ENCODE assay signal across 15 cellular contexts in genomic region chr3:112686360-112686759, GRCh38. TPM values are rescaled to one million over a fixed set of nuclear protein-coding genes. Genes with fewer than 3 reads are reported as not detected.
"Had no signal": no experiment of that assay in that cellular context is flagged by ENCODE, and none has a peak within 500 bp of the region (broad histone marks: within the 10 kb centered on the region; RNA-seq: fewer than 3 reads in every experiment).

No MANE protein-coding gene starts in this region.

- H3K9me3 Mint-ChIP-seq: activated CD4-positive, alpha-beta memory T cell treated with anti-CD3 and anti-CD28 coated beads for 36 hours had no signal

- H3K27me3 ChIP-seq: cardiac muscle cell, tibial artery had no signal

- H3K27ac Mint-ChIP-seq: activated CD4-positive, alpha-beta memory T cell treated with anti-CD3 and anti-CD28 coated beads for 36 hours; activated CD8-positive, alpha-beta memory T cell treated with anti-CD3 and anti-CD28 coated beads, Interleukin-2, amount 10 ng/mL, durations not matched to agents 7 days and 5 days had no signal

- ATAC-seq: activated CD8-positive, alpha-beta memory T cell treated with anti-CD3 and anti-CD28 coated beads, Interleukin-2, amount 10 ng/mL, durations not matched to agents 7 days and 5 days; heart right ventricle; left colon had no signal

- H3K27ac ChIP-seq: cardiac muscle cell, heart right ventricle, tibial artery had no signal

- H3K36me3 Mint-ChIP-seq: activated CD4-positive, alpha-beta memory T cell treated with anti-CD3 and anti-CD28 coated beads for 36 hours had no signal

- H3K4me3 Mint-ChIP-seq: activated CD4-positive, alpha-beta memory T cell treated with anti-CD3 and anti-CD28 coated beads for 36 hours; activated CD8-positive, alpha-beta memory T cell treated with anti-CD3 and anti-CD28 coated beads, Interleukin-2, amount 10 ng/mL, durations not matched to agents 7 days and 5 days; neural crest cell had no signal

- DNase-seq: activated CD4-positive, alpha-beta memory T cell treated with anti-CD3 and anti-CD28 coated beads for 36 hours; activated CD4-positive, alpha-beta T cell treated with anti-CD3 and anti-CD28 coated beads for 1 hour; activated CD8-positive, alpha-beta memory T cell treated with anti-CD3 and anti-CD28 coated beads, Interleukin-2, amount 10 ng/mL, durations not matched to agents 7 days and 5 days; activated naive CD4-positive, alpha-beta T cell treated with anti-CD3 and anti-CD28 coated beads, Interleukin-2, amount 50 U/mL, for 16 hours; activated T-cell treated with anti-CD3 and anti-CD28 coated beads, Interleukin-2, amount 50 U/mL, for 1 hour; foreskin melanocyte; heart right ventricle; left colon; midbrain; stimulated activated CD4-positive, alpha-beta T cell treated with anti-CD3 and anti-CD28 coated beads, Interleukin-4, amount 100 ng/mL, for 1 hour; stimulated activated naive CD4-positive, alpha-beta T cell; T1000; tibial artery had no signal

- H3K9me3 ChIP-seq: heart right ventricle, tibial artery had no signal

- H3K4me3 ChIP-seq: cardiac muscle cell, heart right ventricle, tibial artery had no signal

- H3K36me3 ChIP-seq: cardiac muscle cell, heart right ventricle, tibial artery had no signal

RNA-seq across cellular contexts. Expression of gene CCDC80, which starts 45.4 kb away (rescaled TPM):
- total RNA-seq: activated CD4-positive, alpha-beta memory T cell treated with anti-CD3 and anti-CD28 coated beads for 36 hours had no signal
